Comparison of ENCODE assay signal across 8 cellular contexts in genomic region chr7:130669051-130669700, GRCh38. TPM values are rescaled to one million over a fixed set of nuclear protein-coding genes. Genes with fewer than 3 reads are reported as not detected.
A peak's percentile ranks its signal among the peaks of the same experiment; 100 is the strongest.
DNase-seq lines count a peak whose midpoint lies in the region; ATAC-seq, FAIRE-seq and TF ChIP-seq lines count a peak whose summit lies in the region.

No MANE protein-coding gene starts in this region.

- no peaks in the 10 kb centered on the region for H3K9me3 ChIP-seq in breast epithelium
- no peaks in the 10 kb centered on the region for H3K9me3 ChIP-seq in HepG2 (ENCODE audit: low read length)
- no peaks in the 10 kb centered on the region for H3K9me3 ChIP-seq in thoracic aorta

- H3K9ac ChIP-seq in HepG2 (ENCODE audit: insufficient read depth, low read depth, low read length): peak overlapping the region; percentile 71

- H3K4me3 ChIP-seq in H7 (ENCODE audit: insufficient read depth, low read depth, low read length) (peak overlapping the region; percentile 82), NB4 (ENCODE audit: low read depth, low read length) (peak overlapping the region; percentile 83), breast epithelium (peak overlapping the region; percentile 61 to 79 (median 79)), HepG2 (replicated peaks in 1 of 3; ENCODE audit: insufficient read depth in 1 of 3, low read depth in 2 of 3, low read length in 3 of 3) (peak overlapping the region; percentile 66 to 89 (median 76)), thoracic aorta (peak overlapping the region; percentile 86)

- H3K4me1 ChIP-seq in breast epithelium (no peaks in the 10 kb centered on the region), HepG2 (ENCODE audit: insufficient read depth, low read length) (peaks cover 18% of the 10 kb centered on the region), thoracic aorta (ENCODE audit: control insufficient read depth in 1 of 2, low read depth in 2 of 2) (peaks cover 0 to 3% of the 10 kb centered on the region in 2 donors)

- intact Hi-C loops in breast epithelium (cut with DNase I; ENCODE audit: low total_unique reads) (no loop called here), HepG2 (cut with micrococcal nuclease; ENCODE audit: unreplicated experiment) (no loop called here)

- H3K27ac ChIP-seq in breast epithelium (peak overlapping the region; percentile 84 to 86), HepG2 (ENCODE audit: extremely low read length, insufficient read depth, low read length) (no peak overlapping the region), thoracic aorta (peak overlapping the region; percentile 60 to 71)

- ATAC-seq in HepG2 (peak; percentile 58), thoracic aorta (ENCODE audit: insufficient number of reproducible peaks, low FRiP score, low read depth) (peak; percentile 24), HG03442 (IDR thresholded peaks at IDR 0.05; ENCODE audit: unreplicated experiment) (no peak)

- DNase-seq in NCI-H1092 treated with DMSO at 0.1 percent for 48 hours (lab: John Stamatoyannopoulos, UW) (peak; percentile 42), NCI-H1092 (lab: John Stamatoyannopoulos, UW) (no peak), H7 (no peak), NB4 (ENCODE audit: low read depth) (peak; percentile 67), breast epithelium (ENCODE audit: low spot score in 2 of 2) (no peak), HepG2 (ENCODE audit: low spot score) (no peak), thoracic aorta (ENCODE audit: low spot score) (no peak)

- TSS peak; percentile 91 for BruUV-seq in HepG2 (replicated peaks; lab: Mats Ljungman, UMichigan)

- TF ChIP-seq RAD21 in HepG2 (CRISPR knock-in tag; IDR thresholded peaks at IDR 0.05): no peak

- no peak for TF ChIP-seq CTCF in NB4 (IDR thresholded peaks at IDR 0.05; ENCODE audit: low read depth, low read length)
- no peak for TF ChIP-seq CTCF in breast epithelium (IDR thresholded peaks at IDR 0.05)
- no peak for TF ChIP-seq CTCF in HepG2 (CRISPR knock-in tag; IDR thresholded peaks at IDR 0.05)
- no peak for TF ChIP-seq CTCF in thoracic aorta (IDR thresholded peaks at IDR 0.05)

- CTCF ChIA-PET in HepG2 (lab: Yijun Ruan, JAX; ENCODE audit: low intra/inter-chr PET ratio, low total read pairs): no interaction called here

- H2AFZ ChIP-seq in HepG2 (ENCODE audit: low read length): peak overlapping the region; percentile 48

- WGBS in HepG2 (ENCODE audit: low lambda C conversion rate): 16% methylated on average over 7 of the region's 16 CpGs

- TF ChIP-seq POLR2A in NB4 (IDR thresholded peaks at IDR 0.05; ENCODE audit: extremely low read depth, insufficient read length) (no peak), breast epithelium (IDR thresholded peaks at IDR 0.05) (no peak), HepG2 (IDR thresholded peaks at IDR 0.05; ENCODE audit: insufficient read depth in 1 of 2, low read depth in 2 of 2, low read length in 2 of 2) (no peak)

- H3K4me2 ChIP-seq in HepG2 (ENCODE audit: low read depth, low read length): peak overlapping the region; percentile 86

- H3K27me3 ChIP-seq in H7 (ENCODE audit: control insufficient read depth, insufficient read depth, low read length) (peaks cover 2% of the 10 kb centered on the region; the same call in 1 of the 2 replicates), breast epithelium (no peaks in the 10 kb centered on the region), HepG2 (ENCODE audit: control insufficient read depth in 1 of 2, insufficient read depth in 2 of 2, low read length in 2 of 2) (no peaks in the 10 kb centered on the region; a peak in 1 of 5 replicates), thoracic aorta (replicated peaks; ENCODE audit: insufficient read depth) (no peaks in the 10 kb centered on the region)

- TF ChIP-seq EP300 in HepG2 (IDR thresholded peaks at IDR 0.05; ENCODE audit: low read depth in 2 of 2, low read length in 2 of 2) (no peak), HepG2 (CRISPR knock-in tag; IDR thresholded peaks at IDR 0.05; ENCODE audit: borderline replicate concordance) (no peak)

- in situ Hi-C loops in HepG2 (cut with HindIII; ENCODE audit: extremely low pct_ligation_motif_present, low pct_unique_long_range_greater_than_20kb): no loop called here

- H3K79me2 ChIP-seq in HepG2 (ENCODE audit: insufficient read depth, low read length): no peaks in the 10 kb centered on the region

- no peaks in the 10 kb centered on the region for H3K36me3 ChIP-seq in H7 (replicated peaks; ENCODE audit: control insufficient read depth, insufficient read depth, low read length)
- no peaks in the 10 kb centered on the region for H3K36me3 ChIP-seq in breast epithelium
- H3K36me3 ChIP-seq in HepG2 (replicated peaks in 1 of 2; ENCODE audit: control insufficient read depth in 1 of 2, insufficient read depth in 2 of 2, low read length in 2 of 2): no peaks in the 10 kb centered on the region
- H3K36me3 ChIP-seq in thoracic aorta: no peaks in the 10 kb centered on the region

- FAIRE-seq in HepG2 (lab: Jason Lieb, UNC): no peak

- POLR2A ChIA-PET in HepG2 (lab: Yijun Ruan, JAX): no interaction called here

- no peaks in the 10 kb centered on the region; the same call in 1 of the 2 replicates for H4K20me1 ChIP-seq in HepG2 (ENCODE audit: insufficient read depth, low read length)

TF ChIP-seq in HepG2, 621 proteins besides CTCF, POLR2A, EP300 and RAD21 (continues in another document):
- peak; percentile 3 for TF ChIP-seq TEAD3 (CRISPR knock-in tag; optimal IDR thresholded peaks at IDR 0.05; ENCODE audit: borderline replicate concordance)
- TF ChIP-seq SRSF1 (optimal IDR thresholded peaks at IDR 0.05; ENCODE audit: low read depth, low read length): peak; percentile 16
- TF ChIP-seq GPN1 (CRISPR knock-in tag; IDR thresholded peaks at IDR 0.05; ENCODE audit: borderline replicate concordance): no peak

RNA-seq across cellular contexts. Expression of gene COPG2, which starts 0.6 kb away (rescaled TPM):
- 45.7 and 64.3 TPM in 2 replicates for total RNA-seq in H7 (2014; rRNA removed; shearing (Covaris generic))
- 10 to 100 TPM; 21.3 to 37.8 (median 27.2) TPM for total RNA-seq in breast epithelium
- 17.7 and 27.7 TPM in 2 replicates for total RNA-seq in HepG2 (2016; rRNA removed; fragmentation: Illumina TruSeq; extraction: Trizol)
- 1.5 and 2.1 TPM in 2 replicates for total RNA-seq in HepG2 (2016; cell fraction: cytosol; rRNA removed; fragmentation: Illumina TruSeq; extraction: Trizol; ENCODE audit: low read depth)
- 18.5 and 23.9 TPM in 2 replicates for total RNA-seq in HepG2 (2016; cell fraction: insoluble cytoplasmic fraction; rRNA removed; fragmentation: Illumina TruSeq; extraction: Trizol)
- 5.6 and 6.4 TPM in 2 replicates for total RNA-seq in HepG2 (2016; cell fraction: membrane; rRNA removed; fragmentation: Illumina TruSeq; extraction: Trizol)
- total RNA-seq in HepG2 (2016; cell fraction: nucleus; rRNA removed; fragmentation: Illumina TruSeq; extraction: Trizol): 16.1 and 17.2 TPM in 2 replicates
- polyA plus RNA-seq in HepG2 (2011; rRNA removed): 12.6 and 14.1 TPM in 2 replicates
- polyA plus RNA-seq in HepG2 (2011; cell fraction: cytosol; rRNA removed): 9.8 and 13.2 TPM in 2 replicates
- 6.0 and 6.4 TPM in 2 replicates for polyA plus RNA-seq in HepG2 (2011; cell fraction: nucleus; rRNA removed)
- polyA plus RNA-seq in HepG2 (2012): 11.9 and 13.8 TPM in 2 replicates
- polyA plus RNA-seq in HepG2 (2016; cell fraction: cytosol; fragmentation: Illumina TruSeq; extraction: Trizol; ENCODE audit: low read depth): 1.4 and 1.5 TPM in 2 replicates
- 21.0 and 22.5 TPM in 2 replicates for polyA plus RNA-seq in HepG2 (2016; cell fraction: insoluble cytoplasmic fraction; fragmentation: Illumina TruSeq; extraction: Trizol; ENCODE audit: low read depth)
- 3.3 and 3.7 TPM in 2 replicates for polyA plus RNA-seq in HepG2 (2016; cell fraction: membrane; fragmentation: Illumina TruSeq; extraction: Trizol; ENCODE audit: low read depth)
- polyA plus RNA-seq in HepG2 (2016; cell fraction: nucleus; fragmentation: Illumina TruSeq; extraction: Trizol; ENCODE audit: insufficient read depth, low read depth): 15.1 and 15.7 TPM in 2 replicates
- polyA minus RNA-seq in HepG2 (2011; rRNA and poly(A)+ RNA removed; ENCODE audit: low replicate concordance): 23.1 and 23.8 TPM in 2 replicates
- polyA minus RNA-seq in HepG2 (2011; cell fraction: cytosol; rRNA and poly(A)+ RNA removed): 15.2 and 17.4 TPM in 2 replicates
- polyA minus RNA-seq in HepG2 (2011; cell fraction: nucleus; rRNA and poly(A)+ RNA removed): 15.8 and 18.9 TPM in 2 replicates
- 1 to 10 TPM; 8.8 to 9.5 TPM for total RNA-seq in thoracic aorta

RNA-seq across cellular contexts. Expression of gene TSGA13, which starts 17.2 kb away (rescaled TPM):
- not detected in 2 replicates for total RNA-seq in H7 (2014; rRNA removed; shearing (Covaris generic))
- total RNA-seq in breast epithelium (not detected), HepG2 (2016; rRNA removed; fragmentation: Illumina TruSeq; extraction: Trizol) (not detected in 2 replicates), thoracic aorta (not detected)
- not detected in 2 replicates for total RNA-seq in HepG2 (2016; cell fraction: cytosol; rRNA removed; fragmentation: Illumina TruSeq; extraction: Trizol; ENCODE audit: low read depth)
- total RNA-seq in HepG2 (2016; cell fraction: insoluble cytoplasmic fraction; rRNA removed; fragmentation: Illumina TruSeq; extraction: Trizol): not detected in 2 replicates
- total RNA-seq in HepG2 (2016; cell fraction: membrane; rRNA removed; fragmentation: Illumina TruSeq; extraction: Trizol): not detected in 2 replicates
- total RNA-seq in HepG2 (2016; cell fraction: nucleus; rRNA removed; fragmentation: Illumina TruSeq; extraction: Trizol): not detected in 2 replicates
- not detected in 2 replicates for polyA plus RNA-seq in HepG2 (2011; rRNA removed)
- not detected in 2 replicates for polyA plus RNA-seq in HepG2 (2011; cell fraction: cytosol; rRNA removed)
- polyA plus RNA-seq in HepG2 (2011; cell fraction: nucleus; rRNA removed): not detected in 2 replicates
- not detected in 2 replicates for polyA plus RNA-seq in HepG2 (2012)
- not detected in 2 replicates for polyA plus RNA-seq in HepG2 (2016; cell fraction: cytosol; fragmentation: Illumina TruSeq; extraction: Trizol; ENCODE audit: low read depth)
- not detected in 2 replicates for polyA plus RNA-seq in HepG2 (2016; cell fraction: insoluble cytoplasmic fraction; fragmentation: Illumina TruSeq; extraction: Trizol; ENCODE audit: low read depth)
- not detected in 2 replicates for polyA plus RNA-seq in HepG2 (2016; cell fraction: membrane; fragmentation: Illumina TruSeq; extraction: Trizol; ENCODE audit: low read depth)
- not detected in 2 replicates for polyA plus RNA-seq in HepG2 (2016; cell fraction: nucleus; fragmentation: Illumina TruSeq; extraction: Trizol; ENCODE audit: insufficient read depth, low read depth)
- polyA minus RNA-seq in HepG2 (2011; rRNA and poly(A)+ RNA removed; ENCODE audit: low replicate concordance): not detected in 2 replicates
- polyA minus RNA-seq in HepG2 (2011; cell fraction: cytosol; rRNA and poly(A)+ RNA removed): not detected in 2 replicates
- not detected in 2 replicates for polyA minus RNA-seq in HepG2 (2011; cell fraction: nucleus; rRNA and poly(A)+ RNA removed)

Comparison
In these comparisons a context has a peak if more than half of its experiments do, and no peak if none do; other contexts are left out.
1. DNase-seq: peak in NCI-H1092 treated with DMSO at 0.1 percent for 48 hours (single experiment) and NB4 (single experiment); none in NCI-H1092 (single experiment), H7 (single experiment), breast epithelium (0 of 2), HepG2 (single experiment) and thoracic aorta (single experiment).
2. Peak in every context shown above with its lines, with median percentiles within 50 percentile points of each other: H3K4me3 ChIP-seq.